8 cellular contexts compared by ENCODE assay signal in genomic region chr11:34263462-34264186, GRCh38.
DNase-seq lines count a peak whose midpoint lies in the region; ATAC-seq lines count a peak whose summit lies in the region.

No MANE protein-coding gene starts in this region.

- H4K20me1 ChIP-seq in GM23248 (ENCODE audit: insufficient read depth) = no peaks in the 10 kb centered on the region

- intact Hi-C loops in sciatic nerve (cut with DNase I) = loop anchor here (5.0 kb wide), 1 partner anchor 81 kb away; no protein-coding TSS in a partner anchor

- H3K4me3 Mint-ChIP-seq in activated T-cell treated with anti-CD3 and anti-CD28 coated beads, Interleukin-2, amount 50 U/mL, for 24 hours = no peak overlapping the region

- H3K9me3 Mint-ChIP-seq in activated T-cell treated with anti-CD3 and anti-CD28 coated beads, Interleukin-2, amount 50 U/mL, for 24 hours = no peaks in the 10 kb centered on the region

- H3K27me3 ChIP-seq in GM23248 (replicated peaks; ENCODE audit: insufficient read depth) = no peaks in the 10 kb centered on the region

- H2AFZ ChIP-seq in GM23248 = no peak overlapping the region

- H3K27ac Mint-ChIP-seq in activated T-cell treated with anti-CD3 and anti-CD28 coated beads, Interleukin-2, amount 50 U/mL, for 24 hours = no peak overlapping the region

- no peaks in the 10 kb centered on the region for H3K36me3 ChIP-seq in GM23248 (ENCODE audit: low read depth)

- H3K27ac ChIP-seq in GM23248 = no peak overlapping the region

- H3F3A ChIP-seq in GM23248 (ENCODE audit: insufficient read depth) = peaks cover 17% of the 10 kb centered on the region

- H3K79me2 ChIP-seq in GM23248 (ENCODE audit: insufficient read depth) = peaks cover 53% of the 10 kb centered on the region

- peaks cover 23% of the 10 kb centered on the region for H3K4me1 ChIP-seq in GM23248 (ENCODE audit: insufficient read depth)

- 57 to 58% methylated on average over 8 of the region's 8 CpGs for WGBS in GM23248 (ENCODE audit: low coverage in 1 of 2, low lambda C conversion rate in 2 of 2, missing lambda C conversion rate in 2 of 2), 2 experiments

- H3K9me2 ChIP-seq in GM23248 (ENCODE audit: insufficient read depth) = no peaks in the 10 kb centered on the region

- in situ Hi-C loops in GM23248 (cut with MboI) = no loop called here

- H3K36me3 Mint-ChIP-seq in activated T-cell treated with anti-CD3 and anti-CD28 coated beads, Interleukin-2, amount 50 U/mL, for 24 hours (ENCODE audit: low read depth) = no peaks in the 10 kb centered on the region

- peaks cover 9% of the 10 kb centered on the region for H3K4me1 Mint-ChIP-seq in activated T-cell treated with anti-CD3 and anti-CD28 coated beads, Interleukin-2, amount 50 U/mL, for 24 hours (ENCODE audit: low read depth)

- peak; percentile 52 for ATAC-seq in sciatic nerve
- ATAC-seq in HG03095 (IDR thresholded peaks at IDR 0.05; ENCODE audit: unreplicated experiment) = no peak

- DNase-seq in GM23248 = peak; percentile 83
- DNase-seq in NCI-H748 (lab: John Stamatoyannopoulos, UW; ENCODE audit: unreplicated experiment) = peak; percentile 79
- peak; percentile 71 for DNase-seq in fibroblast of gingiva (ENCODE audit: low read depth)
- DNase-seq in sciatic nerve (ENCODE audit: low spot score) = no peak
- no peak for DNase-seq in NOMO-1 treated with dmso at 0.1 percent for 144 hours (lab: John Stamatoyannopoulos, UW; ENCODE audit: unreplicated experiment)
- DNase-seq in activated T-cell treated with anti-CD3 and anti-CD28 coated beads, Interleukin-2, amount 50 U/mL, for 24 hours = no peak
- no peak for DNase-seq in pons (ENCODE audit: low spot score)

- H3K27me3 Mint-ChIP-seq in activated T-cell treated with anti-CD3 and anti-CD28 coated beads, Interleukin-2, amount 50 U/mL, for 24 hours = no peaks in the 10 kb centered on the region

- H3K9ac ChIP-seq in GM23248 = no peak overlapping the region

- H3K9me3 ChIP-seq in GM23248 (ENCODE audit: low read depth) = no peaks in the 10 kb centered on the region

- no peak overlapping the region for H3K4me3 ChIP-seq in GM23248

- H3K4me2 ChIP-seq in GM23248 (ENCODE audit: unreplicated experiment) = no peak overlapping the region

Comparison
In these comparisons a context has a peak if more than half of its experiments do, and no peak if none do; other contexts are left out.
1. DNase-seq: peak in GM23248 (single experiment), NCI-H748 (single experiment) and fibroblast of gingiva (single experiment); none in sciatic nerve (single experiment), NOMO-1 treated with dmso at 0.1 percent for 144 hours (single experiment), activated T-cell treated with anti-CD3 and anti-CD28 coated beads, Interleukin-2, amount 50 U/mL, for 24 hours (single experiment) and pons (single experiment).